1 cellular context compared by ENCODE assay signal in the genomic region with DNA sequence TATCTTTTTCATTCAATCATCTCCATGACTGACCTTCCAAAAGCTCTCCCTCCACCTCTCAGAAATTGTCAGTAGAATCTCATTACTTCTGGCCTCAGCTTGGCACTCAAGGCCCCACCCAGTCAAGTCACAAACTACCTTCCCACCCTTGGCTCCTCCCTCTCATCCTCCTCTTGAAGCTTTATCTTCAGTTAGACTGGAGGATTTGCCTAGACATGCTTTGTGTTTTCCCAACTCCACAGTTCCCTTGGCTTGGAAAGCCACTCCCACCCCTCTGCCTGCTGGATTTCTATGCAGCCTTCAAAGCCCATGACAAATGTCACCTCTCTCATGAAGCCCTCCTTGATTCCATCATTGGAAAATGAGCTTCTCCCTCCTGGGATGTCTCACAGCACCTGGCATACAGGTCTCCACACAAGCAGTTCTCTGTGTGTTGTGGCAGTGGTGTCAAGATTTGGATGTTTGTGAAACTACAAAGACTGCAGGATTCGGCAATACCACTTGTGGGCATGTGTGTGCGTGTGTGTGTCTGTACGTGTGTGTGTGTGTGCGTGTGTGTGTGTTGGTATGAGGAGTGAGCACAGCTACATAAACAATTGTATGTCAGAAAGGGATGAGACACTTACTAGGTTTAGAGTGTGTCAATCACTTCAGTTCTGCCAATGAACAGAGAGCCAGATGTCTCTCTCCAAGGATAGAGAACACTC.
A peak's percentile ranks its signal among the peaks of the same experiment; 100 is the strongest.
TF ChIP-seq lines count a peak whose summit lies in the region.

No MANE protein-coding gene starts in this region.

TF ChIP-seq in K562, 482 proteins besides CTCF, POLR2A, EP300 and RAD21 (continued from another document and continues in another):
- TF ChIP-seq, protein P1, sequence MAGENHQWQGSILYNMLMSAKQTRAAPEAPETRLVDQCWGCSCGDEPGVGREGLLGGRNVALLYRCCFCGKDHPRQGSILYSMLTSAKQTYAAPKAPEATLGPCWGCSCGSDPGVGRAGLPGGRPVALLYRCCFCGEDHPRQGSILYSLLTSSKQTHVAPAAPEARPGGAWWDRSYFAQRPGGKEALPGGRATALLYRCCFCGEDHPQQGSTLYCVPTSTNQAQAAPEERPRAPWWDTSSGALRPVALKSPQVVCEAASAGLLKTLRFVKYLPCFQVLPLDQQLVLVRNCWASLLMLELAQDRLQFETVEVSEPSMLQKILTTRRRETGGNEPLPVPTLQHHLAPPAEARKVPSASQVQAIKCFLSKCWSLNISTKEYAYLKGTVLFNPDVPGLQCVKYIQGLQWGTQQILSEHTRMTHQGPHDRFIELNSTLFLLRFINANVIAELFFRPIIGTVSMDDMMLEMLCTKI (IDR thresholded peaks at IDR 0.05; ENCODE audit: partially characterized antibody), result no peak
- TF ChIP-seq CCAR2 (IDR thresholded peaks at IDR 0.05; ENCODE audit: low read depth, low read length) (no peak), ZNF41 (CRISPR knock-in tag; conservative IDR thresholded peaks at IDR 0.05) (no peak), EWSR1 (IDR thresholded peaks at IDR 0.05; ENCODE audit: borderline replicate concordance, low read depth, partially characterized antibody) (no peak), MCM5 (IDR thresholded peaks at IDR 0.05; ENCODE audit: low read depth) (no peak), DIDO1 (tag; IDR thresholded peaks at IDR 0.05; ENCODE audit: low read depth) (0 out of 2 replicates have a peak, but pooled peaks have one; percentile 33), RBM25 (IDR thresholded peaks at IDR 0.05; ENCODE audit: low read depth, low read length, severe bottlenecking) (peak; percentile 89), FOXA3 (CRISPR knock-in tag; conservative IDR thresholded peaks at IDR 0.05 in 1 of 2, IDR thresholded peaks at IDR 0.05 in 1 of 2) (0 out of 4 replicates have a peak, but pooled peaks of 1 of the 2 experiments have one; percentile 6), ZBTB7A (IDR thresholded peaks at IDR 0.05; ENCODE audit: borderline replicate concordance, control insufficient read depth, low read depth, low read length) (no peak), MYBL2 (IDR thresholded peaks at IDR 0.05; ENCODE audit: low read depth) (no peak), MYBL2 (CRISPR knock-in tag; IDR thresholded peaks at IDR 0.05; ENCODE audit: borderline replicate concordance) (no peak), ZNF12 (CRISPR knock-in tag; IDR thresholded peaks at IDR 0.05) (no peak), WHSC1 (IDR thresholded peaks at IDR 0.05; ENCODE audit: low read length) (no peak), ZNF253 (CRISPR knock-in tag; conservative IDR thresholded peaks at IDR 0.05) (no peak), LARP7 (IDR thresholded peaks at IDR 0.05) (no peak), HMGN3 (IDR thresholded peaks at IDR 0.05; ENCODE audit: borderline replicate concordance, extremely low read depth, insufficient read length, low read depth, low read length) (no peak), KDM5B (IDR thresholded peaks at IDR 0.05; ENCODE audit: insufficient replicate concordance, low read depth, low read length) (no peak), CBX3 (IDR thresholded peaks at IDR 0.05; ENCODE audit: borderline replicate concordance in 1 of 2, low read length in 2 of 2) (peak in 1 of 2 experiments; percentile 36; a peak in 1 of 3 replicates), HSF4 (CRISPR knock-in tag; IDR thresholded peaks at IDR 0.05; ENCODE audit: borderline replicate concordance) (no peak), PPARD (CRISPR knock-in tag; IDR thresholded peaks at IDR 0.05) (no peak), NR3C1 (CRISPR knock-in tag; IDR thresholded peaks at IDR 0.05) (no peak), NR4A1 (CRISPR knock-in tag; IDR thresholded peaks at IDR 0.05) (no peak), NR4A1 (tag; IDR thresholded peaks at IDR 0.05) (no peak), ZNF785 (CRISPR knock-in tag; IDR thresholded peaks at IDR 0.05) (no peak), NFYB (IDR thresholded peaks at IDR 0.05; ENCODE audit: extremely low read depth, insufficient read length) (no peak), FOXP1 (CRISPR knock-in tag; IDR thresholded peaks at IDR 0.05) (no peak), KLF16 (IDR thresholded peaks at IDR 0.05) (no peak), ZNF586 (CRISPR knock-in tag; conservative IDR thresholded peaks at IDR 0.05) (no peak), XRCC3 (IDR thresholded peaks at IDR 0.05) (no peak), TGIF2 (CRISPR knock-in tag; IDR thresholded peaks at IDR 0.05) (no peak), PML (IDR thresholded peaks at IDR 0.05; ENCODE audit: low read length) (no peak), TAL1 (IDR thresholded peaks at IDR 0.05) (no peak), ZKSCAN3 (CRISPR knock-in tag; IDR thresholded peaks at IDR 0.05) (no peak), ZNF75A (CRISPR knock-in tag; IDR thresholded peaks at IDR 0.05) (no peak), SREBF1 (IDR thresholded peaks at IDR 0.05; ENCODE audit: borderline replicate concordance, low read depth, low read length) (no peak)
- TF ChIP-seq, protein P2, sequence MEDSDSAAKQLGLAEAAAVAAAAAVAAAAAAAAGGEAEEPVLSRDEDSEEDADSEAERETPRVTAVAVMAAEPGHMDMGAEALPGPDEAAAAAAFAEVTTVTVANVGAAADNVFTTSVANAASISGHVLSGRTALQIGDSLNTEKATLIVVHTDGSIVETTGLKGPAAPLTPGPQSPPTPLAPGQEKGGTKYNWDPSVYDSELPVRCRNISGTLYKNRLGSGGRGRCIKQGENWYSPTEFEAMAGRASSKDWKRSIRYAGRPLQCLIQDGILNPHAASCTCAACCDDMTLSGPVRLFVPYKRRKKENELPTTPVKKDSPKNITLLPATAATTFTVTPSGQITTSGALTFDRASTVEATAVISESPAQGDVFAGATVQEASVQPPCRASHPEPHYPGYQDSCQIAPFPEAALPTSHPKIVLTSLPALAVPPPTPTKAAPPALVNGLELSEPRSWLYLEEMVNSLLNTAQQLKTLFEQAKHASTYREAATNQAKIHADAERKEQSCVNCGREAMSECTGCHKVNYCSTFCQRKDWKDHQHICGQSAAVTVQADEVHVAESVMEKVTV (CRISPR knock-in tag; IDR thresholded peaks at IDR 0.05), result no peak
- TF ChIP-seq, protein P3, sequence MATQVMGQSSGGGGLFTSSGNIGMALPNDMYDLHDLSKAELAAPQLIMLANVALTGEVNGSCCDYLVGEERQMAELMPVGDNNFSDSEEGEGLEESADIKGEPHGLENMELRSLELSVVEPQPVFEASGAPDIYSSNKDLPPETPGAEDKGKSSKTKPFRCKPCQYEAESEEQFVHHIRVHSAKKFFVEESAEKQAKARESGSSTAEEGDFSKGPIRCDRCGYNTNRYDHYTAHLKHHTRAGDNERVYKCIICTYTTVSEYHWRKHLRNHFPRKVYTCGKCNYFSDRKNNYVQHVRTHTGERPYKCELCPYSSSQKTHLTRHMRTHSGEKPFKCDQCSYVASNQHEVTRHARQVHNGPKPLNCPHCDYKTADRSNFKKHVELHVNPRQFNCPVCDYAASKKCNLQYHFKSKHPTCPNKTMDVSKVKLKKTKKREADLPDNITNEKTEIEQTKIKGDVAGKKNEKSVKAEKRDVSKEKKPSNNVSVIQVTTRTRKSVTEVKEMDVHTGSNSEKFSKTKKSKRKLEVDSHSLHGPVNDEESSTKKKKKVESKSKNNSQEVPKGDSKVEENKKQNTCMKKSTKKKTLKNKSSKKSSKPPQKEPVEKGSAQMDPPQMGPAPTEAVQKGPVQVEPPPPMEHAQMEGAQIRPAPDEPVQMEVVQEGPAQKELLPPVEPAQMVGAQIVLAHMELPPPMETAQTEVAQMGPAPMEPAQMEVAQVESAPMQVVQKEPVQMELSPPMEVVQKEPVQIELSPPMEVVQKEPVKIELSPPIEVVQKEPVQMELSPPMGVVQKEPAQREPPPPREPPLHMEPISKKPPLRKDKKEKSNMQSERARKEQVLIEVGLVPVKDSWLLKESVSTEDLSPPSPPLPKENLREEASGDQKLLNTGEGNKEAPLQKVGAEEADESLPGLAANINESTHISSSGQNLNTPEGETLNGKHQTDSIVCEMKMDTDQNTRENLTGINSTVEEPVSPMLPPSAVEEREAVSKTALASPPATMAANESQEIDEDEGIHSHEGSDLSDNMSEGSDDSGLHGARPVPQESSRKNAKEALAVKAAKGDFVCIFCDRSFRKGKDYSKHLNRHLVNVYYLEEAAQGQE (CRISPR knock-in tag; IDR thresholded peaks at IDR 0.05; ENCODE audit: low read depth), result no peak
- TF ChIP-seq, protein P4, sequence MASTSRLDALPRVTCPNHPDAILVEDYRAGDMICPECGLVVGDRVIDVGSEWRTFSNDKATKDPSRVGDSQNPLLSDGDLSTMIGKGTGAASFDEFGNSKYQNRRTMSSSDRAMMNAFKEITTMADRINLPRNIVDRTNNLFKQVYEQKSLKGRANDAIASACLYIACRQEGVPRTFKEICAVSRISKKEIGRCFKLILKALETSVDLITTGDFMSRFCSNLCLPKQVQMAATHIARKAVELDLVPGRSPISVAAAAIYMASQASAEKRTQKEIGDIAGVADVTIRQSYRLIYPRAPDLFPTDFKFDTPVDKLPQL (IDR thresholded peaks at IDR 0.05; ENCODE audit: extremely low read depth, insufficient read length), result no peak
- TF ChIP-seq, protein P5, sequence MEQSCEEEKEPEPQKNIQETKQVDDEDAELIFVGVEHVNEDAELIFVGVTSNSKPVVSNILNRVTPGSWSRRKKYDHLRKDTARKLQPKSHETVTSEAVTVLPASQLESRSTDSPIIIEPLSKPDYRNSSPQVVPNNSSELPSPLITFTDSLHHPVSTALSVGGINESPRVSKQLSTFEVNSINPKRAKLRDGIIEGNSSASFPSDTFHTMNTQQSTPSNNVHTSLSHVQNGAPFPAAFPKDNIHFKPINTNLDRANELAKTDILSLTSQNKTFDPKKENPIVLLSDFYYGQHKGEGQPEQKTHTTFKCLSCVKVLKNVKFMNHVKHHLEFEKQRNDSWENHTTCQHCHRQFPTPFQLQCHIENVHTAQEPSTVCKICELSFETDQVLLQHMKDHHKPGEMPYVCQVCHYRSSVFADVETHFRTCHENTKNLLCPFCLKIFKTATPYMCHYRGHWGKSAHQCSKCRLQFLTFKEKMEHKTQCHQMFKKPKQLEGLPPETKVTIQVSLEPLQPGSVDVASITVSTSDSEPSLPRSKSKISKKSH (CRISPR knock-in tag; IDR thresholded peaks at IDR 0.05), result no peak
- TF ChIP-seq, protein P6, sequence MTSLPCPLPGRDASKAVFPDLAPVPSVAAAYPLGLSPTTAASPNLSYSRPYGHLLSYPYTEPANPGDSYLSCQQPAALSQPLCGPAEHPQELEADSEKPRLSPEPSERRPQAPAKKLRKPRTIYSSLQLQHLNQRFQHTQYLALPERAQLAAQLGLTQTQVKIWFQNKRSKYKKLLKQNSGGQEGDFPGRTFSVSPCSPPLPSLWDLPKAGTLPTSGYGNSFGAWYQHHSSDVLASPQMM (CRISPR knock-in tag; IDR thresholded peaks at IDR 0.05), result no peak
- TF ChIP-seq, protein P7, sequence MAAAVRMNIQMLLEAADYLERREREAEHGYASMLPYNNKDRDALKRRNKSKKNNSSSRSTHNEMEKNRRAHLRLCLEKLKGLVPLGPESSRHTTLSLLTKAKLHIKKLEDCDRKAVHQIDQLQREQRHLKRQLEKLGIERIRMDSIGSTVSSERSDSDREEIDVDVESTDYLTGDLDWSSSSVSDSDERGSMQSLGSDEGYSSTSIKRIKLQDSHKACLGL (CRISPR knock-in tag; IDR thresholded peaks at IDR 0.05; ENCODE audit: borderline replicate concordance, poor library complexity, severe bottlenecking), result no peak
- TF ChIP-seq, protein P8, sequence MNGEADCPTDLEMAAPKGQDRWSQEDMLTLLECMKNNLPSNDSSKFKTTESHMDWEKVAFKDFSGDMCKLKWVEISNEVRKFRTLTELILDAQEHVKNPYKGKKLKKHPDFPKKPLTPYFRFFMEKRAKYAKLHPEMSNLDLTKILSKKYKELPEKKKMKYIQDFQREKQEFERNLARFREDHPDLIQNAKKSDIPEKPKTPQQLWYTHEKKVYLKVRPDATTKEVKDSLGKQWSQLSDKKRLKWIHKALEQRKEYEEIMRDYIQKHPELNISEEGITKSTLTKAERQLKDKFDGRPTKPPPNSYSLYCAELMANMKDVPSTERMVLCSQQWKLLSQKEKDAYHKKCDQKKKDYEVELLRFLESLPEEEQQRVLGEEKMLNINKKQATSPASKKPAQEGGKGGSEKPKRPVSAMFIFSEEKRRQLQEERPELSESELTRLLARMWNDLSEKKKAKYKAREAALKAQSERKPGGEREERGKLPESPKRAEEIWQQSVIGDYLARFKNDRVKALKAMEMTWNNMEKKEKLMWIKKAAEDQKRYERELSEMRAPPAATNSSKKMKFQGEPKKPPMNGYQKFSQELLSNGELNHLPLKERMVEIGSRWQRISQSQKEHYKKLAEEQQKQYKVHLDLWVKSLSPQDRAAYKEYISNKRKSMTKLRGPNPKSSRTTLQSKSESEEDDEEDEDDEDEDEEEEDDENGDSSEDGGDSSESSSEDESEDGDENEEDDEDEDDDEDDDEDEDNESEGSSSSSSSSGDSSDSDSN (IDR thresholded peaks at IDR 0.05; ENCODE audit: borderline replicate concordance in 1 of 2, low read depth in 2 of 2, low read length in 2 of 2), result no peak
- TF ChIP-seq, protein P9, sequence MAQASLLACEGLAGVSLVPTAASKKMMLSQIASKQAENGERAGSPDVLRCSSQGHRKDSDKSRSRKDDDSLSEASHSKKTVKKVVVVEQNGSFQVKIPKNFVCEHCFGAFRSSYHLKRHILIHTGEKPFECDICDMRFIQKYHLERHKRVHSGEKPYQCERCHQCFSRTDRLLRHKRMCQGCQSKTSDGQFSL (CRISPR knock-in tag; IDR thresholded peaks at IDR 0.05), result no peak
- TF ChIP-seq, protein P9 (tag; IDR thresholded peaks at IDR 0.05), result no peak
